Comparison of ENCODE assay signal across 6 cellular contexts in the genomic region with DNA sequence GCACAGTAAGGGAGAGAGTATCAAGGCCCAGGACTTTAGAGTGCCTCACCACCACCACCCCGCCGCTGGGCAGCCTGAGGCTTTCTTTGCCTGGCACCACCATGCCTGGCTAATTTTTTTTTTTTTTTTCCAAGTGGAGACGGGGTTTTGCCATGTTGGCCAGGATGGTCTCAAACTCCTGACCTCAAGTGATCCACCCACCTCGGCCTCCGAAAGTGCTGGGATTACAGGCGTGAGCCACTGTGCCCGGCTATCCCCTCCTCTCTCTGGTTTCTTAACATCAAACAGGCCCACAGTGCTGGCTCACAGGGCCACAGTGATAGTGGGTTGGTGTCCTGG. TPM values are rescaled to one million over a fixed set of nuclear protein-coding genes. Genes with fewer than 3 reads are reported as not detected.
A peak's percentile ranks its signal among the peaks of the same experiment; 100 is the strongest.
DNase-seq lines count a peak whose midpoint lies in the region; ATAC-seq and TF ChIP-seq lines count a peak whose summit lies in the region.
"Not testable (repeated sequence)": the region's sequence is repeated elsewhere in the genome, so short reads cannot be mapped to it uniquely, and the experiment has no call there.

No MANE protein-coding gene starts in this region.

- peaks cover 14 to 89% (median 51%) of the 10 kb centered on the region in 9 donors for H3K4me1 ChIP-seq in heart right ventricle
- peaks cover 3 to 35% of the 10 kb centered on the region in 2 donors for H3K4me1 ChIP-seq in thyroid gland

- not testable (repeated sequence) for H3K36me3 Mint-ChIP-seq in T-helper 17 cell (ENCODE audit: low read depth); brain; neural crest cell (ENCODE audit: low read depth)

- H3K27ac ChIP-seq in heart right ventricle, result peak overlapping the region; percentile 61 to 97 (median 89)
- peak overlapping the region; percentile 19 to 74 (median 25) for H3K27ac ChIP-seq in thyroid gland

- H3K9me3 ChIP-seq in T-helper 17 cell (ENCODE audit: control insufficient read depth, low read length, poor library complexity, severe bottlenecking); heart right ventricle; thyroid gland: not testable (repeated sequence)

- H3K4me1 Mint-ChIP-seq in T-helper 17 cell (peaks cover 43% of the 10 kb centered on the region), neural crest cell (peaks cover 20% of the 10 kb centered on the region)
- H3K4me1 Mint-ChIP-seq in brain, result not testable (repeated sequence)

- ATAC-seq in T-helper 17 cell, heart right ventricle: not testable (repeated sequence)

- WGBS in heart right ventricle, 2 donors, result 47 to 62% methylated on average over 7 of the region's 7 CpGs
- WGBS in thyroid gland, 2 donors, result 73 to 81% methylated on average over 7 of the region's 7 CpGs

- not testable (repeated sequence) for DNase-seq in GM12864 (ENCODE audit: low read depth); T-helper 17 cell; heart right ventricle; neural crest cell (ENCODE audit: low read depth, low spot score); thyroid gland

- not testable (repeated sequence) for H3K27me3 Mint-ChIP-seq in T-helper 17 cell; brain; neural crest cell (ENCODE audit: low read depth)

- peaks cover 0 to 66% (median 0%) of the 10 kb centered on the region in 9 donors for H3K36me3 ChIP-seq in heart right ventricle
- H3K36me3 ChIP-seq in thyroid gland, result not testable (repeated sequence)

- H3K4me3 Mint-ChIP-seq in T-helper 17 cell (peak overlapping the region; percentile 91), brain (peak overlapping the region in 1 of 5 experiments; percentile 39), neural crest cell (peak overlapping the region; percentile 38)

- peak overlapping the region; percentile 56 for H3K4me3 ChIP-seq in GM12864 (ENCODE audit: low read depth, low read length)
- peak overlapping the region in 9 of 10 donors; percentile 2 to 50 (median 33) for H3K4me3 ChIP-seq in heart right ventricle
- H3K4me3 ChIP-seq in thyroid gland (replicated peaks in 1 of 3), result not testable (repeated sequence)

- intact Hi-C loops in heart right ventricle (cut with DNase I), result loop anchor here in 1 of 10 donors (10.0 kb wide), 1 partner anchor 125 kb away; the partner anchor contains the start of genes ZKSCAN5 and ZNF394
- intact Hi-C loops in thyroid gland (cut with DNase I), result loop anchor here (5.0 kb wide), 1 partner anchor 33 kb away; no protein-coding TSS in a partner anchor

- not testable (repeated sequence) for H3K27me3 ChIP-seq in heart right ventricle, thyroid gland

- TF ChIP-seq CTCF in GM12864 (IDR thresholded peaks at IDR 0.05; ENCODE audit: low read depth, low read length, missing control alignments); brain (conservative IDR thresholded peaks at IDR 0.05); heart right ventricle (IDR thresholded peaks at IDR 0.05); neural crest cell (conservative IDR thresholded peaks at IDR 0.05); thyroid gland (IDR thresholded peaks at IDR 0.05): not testable (repeated sequence)

- H3K27ac Mint-ChIP-seq in T-helper 17 cell, result peak overlapping the region; percentile 98
- H3K27ac Mint-ChIP-seq in brain, result peak overlapping the region in 4 of 5 experiments; percentile 6 to 72 (median 46)
- not testable (repeated sequence) for H3K27ac Mint-ChIP-seq in neural crest cell (ENCODE audit: unreplicated experiment)

- not testable (repeated sequence) for TF ChIP-seq POLR2A in thyroid gland (IDR thresholded peaks at IDR 0.05)

- H3K9me3 Mint-ChIP-seq in brain, neural crest cell: not testable (repeated sequence)

RNA-seq across cellular contexts. Expression of gene ARPC1B, which starts 5.1 kb away (rescaled TPM):
- total RNA-seq in T-helper 17 cell (100 to 1,000 TPM; 185 to 220 TPM), heart right ventricle (10 to 100 TPM; 16.2 to 92.0 (median 19.0) TPM), neural crest cell (67.7 and 71.6 TPM in 2 replicates), thyroid gland (100 to 1,000 TPM; 214 to 273 (median 228) TPM)
- polyA plus RNA-seq in brain (ENCODE audit: insufficient read depth, low read depth, low replicate concordance) (47.3 TPM), heart right ventricle (100 to 1,000 TPM in 1 of 2 donors, 10 to 100 TPM in 1; 35.4 to 161 TPM)

RNA-seq across cellular contexts. Expression of gene PDAP1, which starts 28.7 kb away (rescaled TPM):
- total RNA-seq in T-helper 17 cell (10 to 100 TPM; 38.5 to 42.7 TPM), heart right ventricle (100 to 1,000 TPM in 3 of 10 donors, 10 to 100 TPM in 7; 89.7 to 130 (median 97.6) TPM), neural crest cell (146 and 155 TPM in 2 replicates), thyroid gland (100 to 1,000 TPM in 2 of 4 donors, 10 to 100 TPM in 2; 73.9 to 112 (median 93.2) TPM)
- polyA plus RNA-seq in brain (ENCODE audit: insufficient read depth, low read depth, low replicate concordance) (258 TPM), heart right ventricle (100 to 1,000 TPM in 1 of 2 donors, 10 to 100 TPM in 1; 71.4 to 312 TPM)

RNA-seq across cellular contexts. Expression of gene BUD31, which starts 29.1 kb away (rescaled TPM):
- total RNA-seq in T-helper 17 cell (100 to 1,000 TPM; 170 to 175 TPM), heart right ventricle (10 to 100 TPM; 28.3 to 59.7 (median 40.9) TPM), neural crest cell (107 and 108 TPM in 2 replicates), thyroid gland (10 to 100 TPM; 41.9 to 89.1 (median 65.4) TPM)
- polyA plus RNA-seq in brain (ENCODE audit: insufficient read depth, low read depth, low replicate concordance) (107 TPM), heart right ventricle (100 to 1,000 TPM in 1 of 2 donors, 10 to 100 TPM in 1; 81.7 to 116 TPM)

RNA-seq across cellular contexts. Expression of gene ARPC1A, which starts 54.0 kb away (rescaled TPM):
- 10 to 100 TPM; 29.2 to 37.7 TPM for total RNA-seq in T-helper 17 cell
- 192 TPM for polyA plus RNA-seq in brain (ENCODE audit: insufficient read depth, low read depth, low replicate concordance)
- 100 to 1,000 TPM; 110 to 147 (median 134) TPM for total RNA-seq in heart right ventricle
- polyA plus RNA-seq in heart right ventricle, result 100 to 1,000 TPM in 1 of 2 donors, 10 to 100 TPM in 1; 93.1 to 213 TPM
- total RNA-seq in neural crest cell, result 214 and 216 TPM in 2 replicates
- 100 to 1,000 TPM; 120 to 183 (median 147) TPM for total RNA-seq in thyroid gland

RNA-seq across cellular contexts. Expression of gene PTCD1, which starts 58.9 kb away (rescaled TPM):
- total RNA-seq in T-helper 17 cell (1 to 10 TPM; 3.6 to 3.8 TPM), heart right ventricle (1 to 10 TPM; 2.7 to 4.8 (median 3.1) TPM), neural crest cell (9.7 and 11.1 TPM in 2 replicates), thyroid gland (1 to 10 TPM; 5.4 to 9.6 (median 8.2) TPM)
- polyA plus RNA-seq in brain (ENCODE audit: insufficient read depth, low read depth, low replicate concordance) (5.1 TPM), heart right ventricle (1 to 10 TPM; 2.4 to 3.2 TPM)
